In genomic region chr9:95015569-95015968, GRCh38 we compare ENCODE assay signal across 21 cellular contexts.
DNase-seq lines count a peak whose midpoint lies in the region; ATAC-seq, FAIRE-seq and TF ChIP-seq lines count a peak whose summit lies in the region.
"Had no signal": no experiment of that assay in that cellular context is flagged by ENCODE, and none has a peak within 500 bp of the region (broad histone marks: within the 10 kb centered on the region; RNA-seq: fewer than 3 reads in every experiment).

No MANE protein-coding gene starts in this region.

- H3K4me3 ChIP-seq in left ventricle myocardium inferior (no peak overlapping the region), right cardiac atrium (ENCODE audit: low read length) (no peak overlapping the region), coronary artery (no peak overlapping the region), rectal smooth muscle tissue (ENCODE audit: low read length) (no peak overlapping the region), aorta (ENCODE audit: low read length in 2 of 2) (no peak overlapping the region)
- H3K4me3 ChIP-seq: BLaER1 treated with 17β-estradiol and CSF1 and Interleukin-3, amounts not matched to agents 10 nM and 100 nM; K562; PC-9 had no signal

- H3K4me1 ChIP-seq in left ventricle myocardium inferior (peaks cover 100% of the 10 kb centered on the region), right cardiac atrium (ENCODE audit: control insufficient read depth, insufficient read depth, low read length) (peaks cover 16% of the 10 kb centered on the region), rectal smooth muscle tissue (ENCODE audit: control insufficient read depth, insufficient read depth, low read length) (peaks cover 47% of the 10 kb centered on the region), aorta (ENCODE audit: control insufficient read depth in 1 of 2, insufficient read depth in 2 of 2, low read length in 2 of 2) (peaks cover 7 to 13% of the 10 kb centered on the region in 2 donors)
- H3K4me1 ChIP-seq: BLaER1 treated with 17β-estradiol and CSF1 and Interleukin-3, amounts not matched to agents 10 nM and 100 nM had no signal

- H3K9me3 ChIP-seq in left ventricle myocardium inferior (replicated peaks) = no peaks in the 10 kb centered on the region
- H3K9me3 ChIP-seq in right cardiac atrium (ENCODE audit: control insufficient read depth, low read length) = no peaks in the 10 kb centered on the region
- H3K9me3 ChIP-seq in aorta (ENCODE audit: control insufficient read depth, low read length) = no peaks in the 10 kb centered on the region
- H3K9me3 ChIP-seq: BLaER1 treated with 17β-estradiol and CSF1 and Interleukin-3, amounts not matched to agents 10 nM and 100 nM had no signal

- H3K27ac ChIP-seq in left ventricle myocardium inferior (replicated peaks) = peak overlapping the region; percentile 84
- no peak overlapping the region for H3K27ac ChIP-seq in right cardiac atrium (ENCODE audit: low read length)
- peak overlapping the region; percentile 49 to 95 for H3K27ac ChIP-seq in coronary artery
- H3K27ac ChIP-seq in rectal smooth muscle tissue (ENCODE audit: low read depth, low read length) = peak overlapping the region; percentile 22
- peak overlapping the region; percentile 19 to 57 for H3K27ac ChIP-seq in aorta (ENCODE audit: low read depth in 1 of 2, low read length in 2 of 2)
- H3K27ac ChIP-seq: BLaER1 treated with 17β-estradiol and CSF1 and Interleukin-3, amounts not matched to agents 10 nM and 100 nM had no signal

- H3K27me3 ChIP-seq in left ventricle myocardium inferior (ENCODE audit: low read depth) (no peaks in the 10 kb centered on the region), right cardiac atrium (ENCODE audit: control insufficient read depth, insufficient read depth) (no peaks in the 10 kb centered on the region), rectal smooth muscle tissue (ENCODE audit: control insufficient read depth, insufficient read depth, low read length) (no peaks in the 10 kb centered on the region), aorta (ENCODE audit: control insufficient read depth in 1 of 2, insufficient read depth in 2 of 2, low read length in 1 of 2) (no peaks in the 10 kb centered on the region)
- H3K27me3 ChIP-seq: BLaER1 treated with 17β-estradiol and CSF1 and Interleukin-3, amounts not matched to agents 10 nM and 100 nM had no signal

- H3K9ac ChIP-seq in rectal smooth muscle tissue (ENCODE audit: low read length) = no peak overlapping the region
- H3K9ac ChIP-seq: BLaER1 treated with 17β-estradiol and CSF1 and Interleukin-3, amounts not matched to agents 10 nM and 100 nM had no signal

- no peak for DNase-seq in left ventricle myocardium inferior
- no peak for DNase-seq in right cardiac atrium
- no peak for DNase-seq in coronary artery (ENCODE audit: low spot score)
- no peak for DNase-seq in aorta
- no peak for DNase-seq in NCI-H1694 treated with DMSO at 0.1 percent for 48 hours (lab: John Stamatoyannopoulos, UW)
- DNase-seq in D721Med (ENCODE audit: insufficient read length, low spot score) = no peak
- DNase-seq: CD8-positive, alpha-beta memory T cell; GF-D8; GOT3; NCI-H1436; NCI-H2029 treated with DMSO at 0.1 percent for 48 hours; NCI-H2171 treated with DMSO at 0.1 percent for 48 hours; NCI-H524; PC-9 had no signal

- TF ChIP-seq CTCF in left ventricle myocardium inferior (IDR thresholded peaks at IDR 0.05; ENCODE audit: borderline replicate concordance) = no peak
- no peak for TF ChIP-seq CTCF in coronary artery (IDR thresholded peaks at IDR 0.05)
- no peak for TF ChIP-seq CTCF in D721Med (IDR thresholded peaks at IDR 0.05; ENCODE audit: insufficient read depth, missing control alignments)

- intact Hi-C loops in left ventricle myocardium inferior (cut with micrococcal nuclease) (no loop called here), right cardiac atrium (cut with DNase I) (no loop called here), aorta (cut with DNase I) (loop anchor here in 1 of 2 donors (5.0 kb wide), 1 partner anchor 233 kb away; no protein-coding TSS in a partner anchor)

- FAIRE-seq in D721Med (lab: Jason Lieb, UNC) = no peak
- FAIRE-seq: A204.1, GM12891, GM18507, K562 had no signal

- ATAC-seq in right cardiac atrium (no peak), aorta (ENCODE audit: low FRiP score) (no peak), GM19328 (IDR thresholded peaks at IDR 0.05; ENCODE audit: unreplicated experiment) (no peak)
- ATAC-seq: K562 had no signal

- H3K36me3 ChIP-seq in left ventricle myocardium inferior (peaks cover 67% of the 10 kb centered on the region), rectal smooth muscle tissue (ENCODE audit: control insufficient read depth, insufficient read depth, low read length) (peaks cover 5% of the 10 kb centered on the region), aorta (ENCODE audit: control insufficient read depth in 1 of 2, insufficient read depth in 2 of 2, low read length in 1 of 2) (peaks cover 2 to 10% of the 10 kb centered on the region in 2 donors)

- WGBS in right cardiac atrium = 91% methylated on average over 4 of the region's 4 CpGs
- 64 to 70% methylated on average over 4 of the region's 4 CpGs for WGBS in aorta, 2 donors
